In the genomic region with DNA sequence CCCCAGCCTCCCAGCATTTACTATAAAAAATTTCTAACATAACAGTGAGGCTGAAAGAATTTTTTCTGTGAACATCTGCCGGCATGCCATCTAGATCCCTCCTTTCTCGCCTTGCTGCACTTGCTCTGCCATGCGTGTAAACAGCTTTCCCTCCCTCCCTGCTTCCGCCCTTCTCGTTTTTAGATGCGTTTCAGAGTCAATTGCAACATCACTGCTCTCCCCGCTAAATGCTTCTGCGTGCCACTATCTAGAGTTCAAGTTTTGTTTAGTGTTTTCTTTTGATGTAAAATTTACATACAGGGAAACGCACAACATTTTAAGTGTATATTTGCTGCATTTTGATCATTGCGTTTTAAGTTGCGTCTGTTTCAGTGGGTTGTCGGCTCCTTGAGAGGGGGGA, we compare ENCODE assay signal across 16 cellular contexts.
"Had no signal": no experiment of that assay in that cellular context is flagged by ENCODE, and none has a peak within 500 bp of the region (broad histone marks: within the 10 kb centered on the region; RNA-seq: fewer than 3 reads in every experiment).

No MANE protein-coding gene starts in this region.

- DNase-seq: activated CD8-positive, alpha-beta memory T cell treated with anti-CD3 and anti-CD28 coated beads, Interleukin-2, amount 50 U/mL, for 48 hours; activated CD8-positive, alpha-beta T cell treated with anti-CD3 and anti-CD28 coated beads, Interleukin-2, amount 10 ng/mL, durations not matched to agents 7 days and 5 days; activated naive CD8-positive, alpha-beta T cell treated with anti-CD3 and anti-CD28 coated beads, Interleukin-2, amount 50 U/mL, for 24 hours; esophagus squamous epithelium; foreskin keratinocyte; left ventricle myocardium inferior; natural killer cell; posterior cingulate gyrus; right cardiac atrium; stimulated activated CD4-positive, alpha-beta T cell treated with anti-CD3 and anti-CD28 coated beads, Interleukin-2, amount 100 ng/mL, for 24 hours; stimulated activated naive B cell treated with anti-CD40 and anti-IgM and Interleukin-4, amounts not matched to agents 10 μg/mL and 1 μg/mL and 100 μg/mL, for 72 hours; substantia nigra; T1000; transverse colon had no signal

- H3K4me1 Mint-ChIP-seq: activated naive CD8-positive, alpha-beta T cell treated with anti-CD3 and anti-CD28 coated beads, Interleukin-2, amount 50 U/mL, for 24 hours; memory B cell; natural killer cell; stimulated activated naive B cell treated with anti-CD40 and anti-IgM and Interleukin-4, amounts not matched to agents 10 μg/mL and 1 μg/mL and 100 μg/mL, for 72 hours had no signal

- H3K4me1 ChIP-seq: ascending aorta, esophagus squamous epithelium, foreskin keratinocyte, left ventricle myocardium inferior had no signal

- H3K9me3 ChIP-seq: ascending aorta, esophagus squamous epithelium, transverse colon had no signal

- H3K9me3 Mint-ChIP-seq: activated naive CD8-positive, alpha-beta T cell treated with anti-CD3 and anti-CD28 coated beads, Interleukin-2, amount 50 U/mL, for 24 hours; memory B cell; natural killer cell; stimulated activated naive B cell treated with anti-CD40 and anti-IgM and Interleukin-4, amounts not matched to agents 10 μg/mL and 1 μg/mL and 100 μg/mL, for 72 hours had no signal

- H3K36me3 ChIP-seq: ascending aorta, esophagus squamous epithelium, left ventricle myocardium inferior, transverse colon had no signal

- H3K4me3 Mint-ChIP-seq: activated CD8-positive, alpha-beta T cell treated with anti-CD3 and anti-CD28 coated beads, Interleukin-2, amount 10 ng/mL, durations not matched to agents 7 days and 5 days; activated naive CD8-positive, alpha-beta T cell treated with anti-CD3 and anti-CD28 coated beads, Interleukin-2, amount 50 U/mL, for 24 hours; memory B cell; natural killer cell; stimulated activated naive B cell treated with anti-CD40 and anti-IgM and Interleukin-4, amounts not matched to agents 10 μg/mL and 1 μg/mL and 100 μg/mL, for 72 hours had no signal

- H3K27me3 ChIP-seq: ascending aorta had no signal

- H3K27ac Mint-ChIP-seq: activated CD8-positive, alpha-beta T cell treated with anti-CD3 and anti-CD28 coated beads, Interleukin-2, amount 10 ng/mL, durations not matched to agents 7 days and 5 days; activated naive CD8-positive, alpha-beta T cell treated with anti-CD3 and anti-CD28 coated beads, Interleukin-2, amount 50 U/mL, for 24 hours; memory B cell; natural killer cell; stimulated activated naive B cell treated with anti-CD40 and anti-IgM and Interleukin-4, amounts not matched to agents 10 μg/mL and 1 μg/mL and 100 μg/mL, for 72 hours had no signal

- H3K4me3 ChIP-seq: ascending aorta, esophagus squamous epithelium, left ventricle myocardium inferior, transverse colon had no signal

- H3K36me3 Mint-ChIP-seq: memory B cell; natural killer cell; stimulated activated naive B cell treated with anti-CD40 and anti-IgM and Interleukin-4, amounts not matched to agents 10 μg/mL and 1 μg/mL and 100 μg/mL, for 72 hours had no signal
